ENCODE assay signal across 22 cellular contexts in genomic region chr5:105684799-105685198, GRCh38.
DNase-seq lines count a peak whose midpoint lies in the region; TF ChIP-seq lines count a peak whose summit lies in the region.
"Had no signal": no experiment of that assay in that cellular context is flagged by ENCODE, and none has a peak within 500 bp of the region (broad histone marks: within the 10 kb centered on the region; RNA-seq: fewer than 3 reads in every experiment).

No MANE protein-coding gene starts in this region.

- TF ChIP-seq CTCF in choroid plexus epithelial cell (conservative IDR thresholded peaks at IDR 0.05; ENCODE audit: low read depth, low read length): no peak

- peak; percentile 4 for DNase-seq in M059J (ENCODE audit: low read depth)
- peak; percentile 57 for DNase-seq in amniotic epithelial cell (ENCODE audit: low read depth)
- DNase-seq in choroid plexus epithelial cell (ENCODE audit: low read depth): peak; percentile 15
- peak; percentile 31 for DNase-seq in non-pigmented ciliary epithelial cell (ENCODE audit: low read depth)
- DNase-seq in COR-L47 (lab: John Stamatoyannopoulos, UW): no peak
- no peak for DNase-seq in Karpas-422
- no peak for DNase-seq in CD1c-positive myeloid dendritic cell (ENCODE audit: extremely low spot score)
- DNase-seq in inferior parietal cortex (ENCODE audit: extremely low spot score): no peak
- DNase-seq: CD4-positive, CD25-positive, alpha-beta regulatory T cell; DMS53; GM23248; H7; MV-4-11; NCI-H1105; NCI-H146; NCI-H1930; NCI-H2107; NCI-H446; NCI-H526; Right ventricle myocardium superior; RPMI8226 had no signal

- peaks cover 22% of the 10 kb centered on the region for H3K9me3 ChIP-seq in Karpas-422 (ENCODE audit: low read length)
- H3K9me3 ChIP-seq: SJSA1 had no signal

- no peaks in the 10 kb centered on the region for H3K27me3 ChIP-seq in Karpas-422 (ENCODE audit: low read length)
- H3K27me3 ChIP-seq: SJSA1 had no signal

- H3K79me2 ChIP-seq in Karpas-422 (ENCODE audit: low read length): no peaks in the 10 kb centered on the region

- no peaks in the 10 kb centered on the region for H3K9me2 ChIP-seq in Karpas-422 (replicated peaks; ENCODE audit: insufficient read depth, low read length)

- no peak overlapping the region for H3K9ac ChIP-seq in Karpas-422 (ENCODE audit: low read length)
- H3K9ac ChIP-seq: GM23248 had no signal

- no peak overlapping the region for H3K27ac ChIP-seq in Karpas-422 (ENCODE audit: low read length)
- H3K27ac ChIP-seq: GM23248, SJSA1 had no signal

- H3K36me3 ChIP-seq in Karpas-422 (ENCODE audit: insufficient read depth, low read length): no peaks in the 10 kb centered on the region
- H3K36me3 ChIP-seq: SJSA1 had no signal

- H3K4me2 ChIP-seq in Karpas-422 (ENCODE audit: low read depth, low read length, poor library complexity, severe bottlenecking): no peak overlapping the region

- H3K4me3 ChIP-seq in choroid plexus epithelial cell (ENCODE audit: low read depth, low read length) (no peak overlapping the region), Karpas-422 (ENCODE audit: low read length) (no peak overlapping the region)
- H3K4me3 ChIP-seq: GM23248, SJSA1 had no signal

- no peak overlapping the region for H2AFZ ChIP-seq in Karpas-422 (ENCODE audit: low read length)
- H2AFZ ChIP-seq: GM23248 had no signal

- no peaks in the 10 kb centered on the region for H4K20me1 ChIP-seq in Karpas-422 (ENCODE audit: insufficient read depth, low read depth, low read length)

- no peaks in the 10 kb centered on the region for H3K4me1 ChIP-seq in Karpas-422 (ENCODE audit: low read length)
- H3K4me1 ChIP-seq: SJSA1 had no signal

Comparison
In these comparisons a context has a peak if more than half of its experiments do, and no peak if none do; other contexts are left out.
1. DNase-seq: peak in M059J (single experiment), amniotic epithelial cell (single experiment), choroid plexus epithelial cell (single experiment) and non-pigmented ciliary epithelial cell (single experiment); none in COR-L47 (single experiment), Karpas-422 (single experiment), CD1c-positive myeloid dendritic cell (single experiment) and inferior parietal cortex (single experiment).